In genomic region chr3:46895204-46895660, GRCh38 we compare ENCODE assay signal across 8 cellular contexts. TPM values are rescaled to one million over a fixed set of nuclear protein-coding genes. Genes with fewer than 3 reads are reported as not detected.
DNase-seq lines count a peak whose midpoint lies in the region; ATAC-seq and TF ChIP-seq lines count a peak whose summit lies in the region.

No MANE protein-coding gene starts in this region.

- POLR2A ChIA-PET in AG04449 (lab: Yijun Ruan, JAX) = interaction anchor here (0.9 kb wide), 1 partner anchor 82 kb away, joined by 3 read pairs; no protein-coding TSS in a partner anchor
- POLR2A ChIA-PET in RWPE1 (lab: Yijun Ruan, JAX; ENCODE audit: low non-redundant PET) = no interaction called here

- no peak for ATAC-seq in GM18867 (IDR thresholded peaks at IDR 0.05; ENCODE audit: unreplicated experiment)

- DNase-seq in AG04449 (ENCODE audit: low read depth, low spot score) (no peak), GOT3 (lab: John Stamatoyannopoulos, UW) (peak; percentile 21), RWPE1 (ENCODE audit: low spot score) (no peak), glomerular visceral epithelial cell (ENCODE audit: extremely low spot score) (peak; percentile 59), retina (peak; percentile 67), H4 (ENCODE audit: low spot score) (no peak)
- DNase-seq in activated T-helper 9 cell treated with anti-CD3 and anti-CD28 coated beads, Interleukin-2, amount 50 U/mL, for 16 hours (ENCODE audit: low read depth) = peak; percentile 67

- H3K27ac ChIP-seq in RWPE1 = no peak overlapping the region

- H3K4me3 ChIP-seq in AG04449 (ENCODE audit: low read depth, low read length) = no peak overlapping the region

- CTCF ChIA-PET in AG04449 (lab: Yijun Ruan, JAX) = interaction anchor here (0.6 to 13.0 kb wide), 32 partner anchors 9 to 476 kb away, joined by 3 to 161 read pairs (median 6); partner anchors contain the start of genes MYL3, PTH1R and TMIE
- CTCF ChIA-PET in RWPE1 (lab: Yijun Ruan, JAX) = interaction anchor here (0.6 to 1.5 kb wide), 8 partner anchors 11 to 202 kb away, joined by 3 to 5 read pairs (median 3); partner anchors contain the start of genes ALS2CL and PRSS50

- TF ChIP-seq CTCF in AG04449 (IDR thresholded peaks at IDR 0.05; ENCODE audit: insufficient read depth, low read length, missing control alignments) = peak; percentile 88
- TF ChIP-seq CTCF in RWPE1 (conservative IDR thresholded peaks at IDR 0.05; ENCODE audit: low read depth) = peak; percentile 86

RNA-seq across cellular contexts. Expression of gene PTH1R, which starts 17.7 kb away (rescaled TPM):
- 0.43 TPM in 1 of 2 replicates, not detected in the other for total RNA-seq in H4 (2014; rRNA removed; shearing (Covaris generic))

RNA-seq across cellular contexts. Expression of gene MYL3, which starts 32.0 kb away (rescaled TPM):
- not detected in 2 replicates for total RNA-seq in H4 (2014; rRNA removed; shearing (Covaris generic))

Comparison
In these comparisons a context has a peak if more than half of its experiments do, and no peak if none do; other contexts are left out.
1. DNase-seq: peak in GOT3 (single experiment), activated T-helper 9 cell treated with anti-CD3 and anti-CD28 coated beads, Interleukin-2, amount 50 U/mL, for 16 hours (single experiment), glomerular visceral epithelial cell (single experiment) and retina (single experiment); none in AG04449 (single experiment), RWPE1 (single experiment) and H4 (single experiment).